ENCODE assay signal across 24 cellular contexts in genomic region chr20:59743308-59743707, GRCh38.
"Had no signal": no experiment of that assay in that cellular context is flagged by ENCODE, and none has a peak within 500 bp of the region (broad histone marks: within the 10 kb centered on the region; RNA-seq: fewer than 3 reads in every experiment).

No MANE protein-coding gene starts in this region.

- DNase-seq: colonic mucosa; cortex of kidney; dermis blood vessel endothelial cell; dorsolateral prefrontal cortex; effector CD4-positive, alpha-beta T cell; effector CD8-positive, alpha-beta T cell; effector memory CD4-positive, alpha-beta T cell; effector memory CD8-positive, alpha-beta T cell; esophagus squamous epithelium; foreskin fibroblast; foreskin keratinocyte; foreskin melanocyte; gastrocnemius medialis; glutamatergic neuron; head of caudate nucleus; heart left ventricle; heart right ventricle had no signal

- H3K27me3 ChIP-seq: colonic mucosa, dorsolateral prefrontal cortex, foreskin keratinocyte had no signal

- H3K27ac ChIP-seq: colonic mucosa, coronary artery, epithelial cell of prostate, esophagus muscularis mucosa, esophagus squamous epithelium, foreskin keratinocyte, gastrocnemius medialis, gastroesophageal sphincter, heart left ventricle, heart right ventricle had no signal

- H3K9me3 ChIP-seq: colonic mucosa, esophagus muscularis mucosa, esophagus squamous epithelium, gastrocnemius medialis, gastroesophageal sphincter, heart left ventricle, heart right ventricle had no signal

- H3K4me1 Mint-ChIP-seq: endodermal cell had no signal

- H3K9me3 Mint-ChIP-seq: effector memory CD8-positive, alpha-beta T cell; endodermal cell had no signal

- H3K27ac Mint-ChIP-seq: dendritic cell treated with granulocyte-macrophage colony-stimulating factor and Interleukin-4, amounts not matched to agents 40 ng/mL and 50 ng/mL, for 4 days; effector memory CD8-positive, alpha-beta T cell; endodermal cell had no signal

- ATAC-seq: effector memory CD8-positive, alpha-beta T cell; esophagus mucosa; gastrocnemius medialis; gastroesophageal sphincter; heart left ventricle; heart right ventricle had no signal

- H3K4me3 ChIP-seq: colonic mucosa, coronary artery, dorsolateral prefrontal cortex, esophagus muscularis mucosa, esophagus squamous epithelium, gastrocnemius medialis, gastroesophageal sphincter, heart left ventricle, heart right ventricle had no signal

- H3K4me1 ChIP-seq: colonic mucosa, foreskin keratinocyte, gastrocnemius medialis, heart right ventricle had no signal

- H3K36me3 ChIP-seq: colonic mucosa, esophagus muscularis mucosa, esophagus squamous epithelium, gastrocnemius medialis, gastroesophageal sphincter, heart left ventricle, heart right ventricle had no signal

- H3K4me3 Mint-ChIP-seq: dendritic cell treated with granulocyte-macrophage colony-stimulating factor and Interleukin-4, amounts not matched to agents 40 ng/mL and 50 ng/mL, for 4 days; effector memory CD8-positive, alpha-beta T cell; endodermal cell had no signal
